1 cellular context compared by ENCODE assay signal in the genomic region with DNA sequence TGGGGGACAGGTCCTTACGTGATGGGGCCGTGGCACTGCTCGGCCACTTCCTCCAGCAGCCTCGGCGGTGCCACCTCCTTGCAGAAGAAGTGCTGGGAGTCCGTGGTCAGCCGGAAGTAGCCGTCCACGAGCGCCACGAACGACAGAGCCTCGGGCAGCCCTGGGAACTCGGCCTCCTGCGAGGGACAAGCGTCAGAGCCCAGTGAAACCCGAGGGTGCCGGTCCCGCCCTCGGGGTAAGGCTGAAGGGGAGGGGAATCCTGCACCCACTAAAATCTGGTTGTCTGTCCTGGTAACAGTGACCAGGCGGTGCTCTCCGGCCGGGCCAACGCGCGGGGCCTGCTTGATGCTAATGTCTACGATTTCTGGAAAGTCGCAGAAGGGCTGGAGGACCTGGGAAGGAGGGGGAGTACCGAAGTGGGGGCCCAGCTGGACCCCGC.
TF ChIP-seq lines count a peak whose summit lies in the region.

No MANE protein-coding gene starts in this region.

TF ChIP-seq in HepG2, 621 proteins besides CTCF, POLR2A, EP300 and RAD21:
- TF ChIP-seq, protein P1, sequence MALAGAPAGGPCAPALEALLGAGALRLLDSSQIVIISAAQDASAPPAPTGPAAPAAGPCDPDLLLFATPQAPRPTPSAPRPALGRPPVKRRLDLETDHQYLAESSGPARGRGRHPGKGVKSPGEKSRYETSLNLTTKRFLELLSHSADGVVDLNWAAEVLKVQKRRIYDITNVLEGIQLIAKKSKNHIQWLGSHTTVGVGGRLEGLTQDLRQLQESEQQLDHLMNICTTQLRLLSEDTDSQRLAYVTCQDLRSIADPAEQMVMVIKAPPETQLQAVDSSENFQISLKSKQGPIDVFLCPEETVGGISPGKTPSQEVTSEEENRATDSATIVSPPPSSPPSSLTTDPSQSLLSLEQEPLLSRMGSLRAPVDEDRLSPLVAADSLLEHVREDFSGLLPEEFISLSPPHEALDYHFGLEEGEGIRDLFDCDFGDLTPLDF (CRISPR knock-in tag; IDR thresholded peaks at IDR 0.05) = no peak
- TF ChIP-seq ZNF746 (CRISPR knock-in tag; IDR thresholded peaks at IDR 0.05) (no peak), MAF1 (CRISPR knock-in tag; IDR thresholded peaks at IDR 0.05; ENCODE audit: borderline replicate concordance) (no peak), HCFC1 (IDR thresholded peaks at IDR 0.05; ENCODE audit: low read depth, low read length) (no peak), NPAS2 (CRISPR knock-in tag; IDR thresholded peaks at IDR 0.05; ENCODE audit: borderline replicate concordance) (no peak), ZFY (CRISPR knock-in tag; IDR thresholded peaks at IDR 0.05) (no peak), MYNN (CRISPR knock-in tag; IDR thresholded peaks at IDR 0.05; ENCODE audit: low read depth) (no peak), RFXANK (CRISPR knock-in tag; IDR thresholded peaks at IDR 0.05) (no peak), REPIN1 (CRISPR knock-in tag; IDR thresholded peaks at IDR 0.05; ENCODE audit: borderline replicate concordance, low read depth) (no peak), HHEX (CRISPR knock-in tag; IDR thresholded peaks at IDR 0.05) (no peak)
- TF ChIP-seq, protein P2, sequence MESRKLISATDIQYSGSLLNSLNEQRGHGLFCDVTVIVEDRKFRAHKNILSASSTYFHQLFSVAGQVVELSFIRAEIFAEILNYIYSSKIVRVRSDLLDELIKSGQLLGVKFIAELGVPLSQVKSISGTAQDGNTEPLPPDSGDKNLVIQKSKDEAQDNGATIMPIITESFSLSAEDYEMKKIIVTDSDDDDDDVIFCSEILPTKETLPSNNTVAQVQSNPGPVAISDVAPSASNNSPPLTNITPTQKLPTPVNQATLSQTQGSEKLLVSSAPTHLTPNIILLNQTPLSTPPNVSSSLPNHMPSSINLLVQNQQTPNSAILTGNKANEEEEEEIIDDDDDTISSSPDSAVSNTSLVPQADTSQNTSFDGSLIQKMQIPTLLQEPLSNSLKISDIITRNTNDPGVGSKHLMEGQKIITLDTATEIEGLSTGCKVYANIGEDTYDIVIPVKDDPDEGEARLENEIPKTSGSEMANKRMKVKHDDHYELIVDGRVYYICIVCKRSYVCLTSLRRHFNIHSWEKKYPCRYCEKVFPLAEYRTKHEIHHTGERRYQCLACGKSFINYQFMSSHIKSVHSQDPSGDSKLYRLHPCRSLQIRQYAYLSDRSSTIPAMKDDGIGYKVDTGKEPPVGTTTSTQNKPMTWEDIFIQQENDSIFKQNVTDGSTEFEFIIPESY (CRISPR knock-in tag; IDR thresholded peaks at IDR 0.05) = no peak
- TF ChIP-seq, protein P3, sequence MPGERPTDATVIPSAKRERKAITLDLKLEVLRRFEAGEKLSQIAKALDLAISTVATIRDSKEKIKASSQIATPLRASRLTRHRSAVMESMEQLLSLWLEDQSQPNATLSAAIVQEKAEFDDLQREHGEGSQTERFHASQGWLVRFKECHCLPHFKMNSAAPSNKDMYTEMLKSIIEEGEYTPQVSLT (CRISPR knock-in tag; IDR thresholded peaks at IDR 0.05; ENCODE audit: borderline replicate concordance, low read depth) = no peak
- TF ChIP-seq, protein P4, sequence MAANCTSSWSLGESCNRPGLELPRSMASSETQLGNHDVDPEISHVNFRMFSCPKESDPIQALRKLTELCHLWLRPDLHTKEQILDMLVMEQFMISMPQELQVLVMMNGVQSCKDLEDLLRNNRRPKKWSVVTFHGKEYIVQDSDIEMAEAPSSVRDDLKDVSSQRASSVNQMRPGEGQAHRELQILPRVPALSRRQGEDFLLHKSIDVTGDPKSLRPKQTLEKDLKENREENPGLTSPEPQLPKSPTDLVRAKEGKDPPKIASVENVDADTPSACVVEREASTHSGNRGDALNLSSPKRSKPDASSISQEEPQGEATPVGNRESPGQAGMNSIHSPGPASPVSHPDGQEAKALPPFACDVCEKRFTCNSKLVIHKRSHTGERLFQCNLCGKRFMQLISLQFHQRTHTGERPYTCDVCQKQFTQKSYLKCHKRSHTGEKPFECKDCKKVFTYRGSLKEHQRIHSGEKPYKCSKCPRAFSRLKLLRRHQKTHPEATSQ (CRISPR knock-in tag; IDR thresholded peaks at IDR 0.05; ENCODE audit: borderline replicate concordance) = no peak
- TF ChIP-seq, protein P5, sequence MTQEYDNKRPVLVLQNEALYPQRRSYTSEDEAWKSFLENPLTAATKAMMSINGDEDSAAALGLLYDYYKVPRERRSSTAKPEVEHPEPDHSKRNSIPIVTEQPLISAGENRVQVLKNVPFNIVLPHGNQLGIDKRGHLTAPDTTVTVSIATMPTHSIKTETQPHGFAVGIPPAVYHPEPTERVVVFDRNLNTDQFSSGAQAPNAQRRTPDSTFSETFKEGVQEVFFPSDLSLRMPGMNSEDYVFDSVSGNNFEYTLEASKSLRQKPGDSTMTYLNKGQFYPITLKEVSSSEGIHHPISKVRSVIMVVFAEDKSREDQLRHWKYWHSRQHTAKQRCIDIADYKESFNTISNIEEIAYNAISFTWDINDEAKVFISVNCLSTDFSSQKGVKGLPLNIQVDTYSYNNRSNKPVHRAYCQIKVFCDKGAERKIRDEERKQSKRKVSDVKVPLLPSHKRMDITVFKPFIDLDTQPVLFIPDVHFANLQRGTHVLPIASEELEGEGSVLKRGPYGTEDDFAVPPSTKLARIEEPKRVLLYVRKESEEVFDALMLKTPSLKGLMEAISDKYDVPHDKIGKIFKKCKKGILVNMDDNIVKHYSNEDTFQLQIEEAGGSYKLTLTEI (CRISPR knock-in tag; conservative IDR thresholded peaks at IDR 0.05) = no peak
